ENCODE assay signal across 1 cellular context in genomic region chr16:86419518-86419917, GRCh38.
TF ChIP-seq lines count a peak whose summit lies in the region.

No MANE protein-coding gene starts in this region.

TF ChIP-seq in HepG2, 621 proteins besides CTCF, POLR2A, EP300 and RAD21 (continued from another document):
- TF ChIP-seq ZNF407 (CRISPR knock-in tag; IDR thresholded peaks at IDR 0.05; ENCODE audit: not compliant biosample characterization) (no peak), ZNF703 (CRISPR knock-in tag; IDR thresholded peaks at IDR 0.05; ENCODE audit: borderline replicate concordance) (no peak), ZNF546 (CRISPR knock-in tag; conservative IDR thresholded peaks at IDR 0.05) (no peak), ATF4 (CRISPR knock-in tag; IDR thresholded peaks at IDR 0.05) (no peak), THAP7 (CRISPR knock-in tag; IDR thresholded peaks at IDR 0.05) (no peak), HDAC2 (CRISPR knock-in tag; IDR thresholded peaks at IDR 0.05) (no peak), ARID2 (CRISPR knock-in tag; IDR thresholded peaks at IDR 0.05; ENCODE audit: borderline replicate concordance) (no peak), ZNF530 (CRISPR knock-in tag; IDR thresholded peaks at IDR 0.05; ENCODE audit: low read depth) (no peak), ZNF512 (CRISPR knock-in tag; IDR thresholded peaks at IDR 0.05) (no peak), KLF9 (CRISPR knock-in tag; IDR thresholded peaks at IDR 0.05; ENCODE audit: low read depth) (no peak), RAD51 (IDR thresholded peaks at IDR 0.05; ENCODE audit: borderline replicate concordance) (peak; percentile 27; the same call in 1 of the 2 replicates), ZBTB37 (CRISPR knock-in tag; IDR thresholded peaks at IDR 0.05) (no peak), ZNF7 (CRISPR knock-in tag; IDR thresholded peaks at IDR 0.05) (no peak), ZNF343 (CRISPR knock-in tag; IDR thresholded peaks at IDR 0.05) (no peak), ZFP36L2 (CRISPR knock-in tag; IDR thresholded peaks at IDR 0.05) (no peak), ZBTB3 (CRISPR knock-in tag; IDR thresholded peaks at IDR 0.05; ENCODE audit: borderline replicate concordance, low read depth) (no peak), ZNF280D (CRISPR knock-in tag; IDR thresholded peaks at IDR 0.05) (no peak), NFKB2 (CRISPR knock-in tag; IDR thresholded peaks at IDR 0.05; ENCODE audit: borderline replicate concordance) (no peak), FOXP1 (IDR thresholded peaks at IDR 0.05) (peak; percentile 29; the same call in 1 of the 2 replicates), FOXP1 (CRISPR knock-in tag; IDR thresholded peaks at IDR 0.05) (no peak), MBNL3 (CRISPR knock-in tag; conservative IDR thresholded peaks at IDR 0.05) (no peak), ZNF713 (CRISPR knock-in tag; IDR thresholded peaks at IDR 0.05) (no peak), TCF12 (IDR thresholded peaks at IDR 0.05) (no peak), TCF12 (CRISPR knock-in tag; IDR thresholded peaks at IDR 0.05) (no peak), CEBPZ (IDR thresholded peaks at IDR 0.05; ENCODE audit: low read length) (no peak)
